1 cellular context compared by ENCODE assay signal in genomic region chr19:798415-799075, GRCh38.
TF ChIP-seq lines count a peak whose summit lies in the region.

No MANE protein-coding gene starts in this region.

TF ChIP-seq in HepG2, 621 proteins besides CTCF, POLR2A, EP300 and RAD21 (continued from another document and continues in another):
- TF ChIP-seq ZBTB44 (CRISPR knock-in tag; IDR thresholded peaks at IDR 0.05) = 0 out of 2 replicates have a peak, but pooled peaks have one; percentile 11
- TF ChIP-seq, protein P1, sequence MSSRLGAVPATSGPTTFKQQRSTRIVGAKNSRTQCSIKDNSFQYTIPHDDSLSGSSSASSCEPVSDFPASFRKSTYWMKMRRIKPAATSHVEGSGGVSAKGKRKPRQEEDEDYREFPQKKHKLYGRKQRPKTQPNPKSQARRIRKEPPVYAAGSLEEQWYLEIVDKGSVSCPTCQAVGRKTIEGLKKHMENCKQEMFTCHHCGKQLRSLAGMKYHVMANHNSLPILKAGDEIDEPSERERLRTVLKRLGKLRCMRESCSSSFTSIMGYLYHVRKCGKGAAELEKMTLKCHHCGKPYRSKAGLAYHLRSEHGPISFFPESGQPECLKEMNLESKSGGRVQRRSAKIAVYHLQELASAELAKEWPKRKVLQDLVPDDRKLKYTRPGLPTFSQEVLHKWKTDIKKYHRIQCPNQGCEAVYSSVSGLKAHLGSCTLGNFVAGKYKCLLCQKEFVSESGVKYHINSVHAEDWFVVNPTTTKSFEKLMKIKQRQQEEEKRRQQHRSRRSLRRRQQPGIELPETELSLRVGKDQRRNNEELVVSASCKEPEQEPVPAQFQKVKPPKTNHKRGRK (CRISPR knock-in tag; IDR thresholded peaks at IDR 0.05) = no peak
- no peak for TF ChIP-seq MAZ (IDR thresholded peaks at IDR 0.05; ENCODE audit: borderline replicate concordance, low read depth, low read length)
- TF ChIP-seq MAZ (CRISPR knock-in tag; IDR thresholded peaks at IDR 0.05; ENCODE audit: low read depth) = no peak
- no peak for TF ChIP-seq TAF15 (IDR thresholded peaks at IDR 0.05; ENCODE audit: low read depth, low read length, poor library complexity, severe bottlenecking)
- no peak for TF ChIP-seq NONO (IDR thresholded peaks at IDR 0.05)
- TF ChIP-seq NONO (CRISPR knock-in tag; conservative IDR thresholded peaks at IDR 0.05) = no peak; the same call in 1 of the 2 replicates
- TF ChIP-seq POLR2G (IDR thresholded peaks at IDR 0.05; ENCODE audit: low read depth, low read length) = peak; percentile 73
- no peak for TF ChIP-seq HMG20A (CRISPR knock-in tag; IDR thresholded peaks at IDR 0.05; ENCODE audit: borderline replicate concordance)
- no peak for TF ChIP-seq FOXP1 (IDR thresholded peaks at IDR 0.05)
- no peak for TF ChIP-seq FOXP1 (CRISPR knock-in tag; IDR thresholded peaks at IDR 0.05)
- no peak for TF ChIP-seq SP5 (CRISPR knock-in tag; IDR thresholded peaks at IDR 0.05; ENCODE audit: borderline replicate concordance, low read depth)
- no peak for TF ChIP-seq ZNF644 (CRISPR knock-in tag; IDR thresholded peaks at IDR 0.05; ENCODE audit: low read depth)
- TF ChIP-seq AKNA (CRISPR knock-in tag; IDR thresholded peaks at IDR 0.05; ENCODE audit: borderline replicate concordance) = no peak
- TF ChIP-seq, protein P2, sequence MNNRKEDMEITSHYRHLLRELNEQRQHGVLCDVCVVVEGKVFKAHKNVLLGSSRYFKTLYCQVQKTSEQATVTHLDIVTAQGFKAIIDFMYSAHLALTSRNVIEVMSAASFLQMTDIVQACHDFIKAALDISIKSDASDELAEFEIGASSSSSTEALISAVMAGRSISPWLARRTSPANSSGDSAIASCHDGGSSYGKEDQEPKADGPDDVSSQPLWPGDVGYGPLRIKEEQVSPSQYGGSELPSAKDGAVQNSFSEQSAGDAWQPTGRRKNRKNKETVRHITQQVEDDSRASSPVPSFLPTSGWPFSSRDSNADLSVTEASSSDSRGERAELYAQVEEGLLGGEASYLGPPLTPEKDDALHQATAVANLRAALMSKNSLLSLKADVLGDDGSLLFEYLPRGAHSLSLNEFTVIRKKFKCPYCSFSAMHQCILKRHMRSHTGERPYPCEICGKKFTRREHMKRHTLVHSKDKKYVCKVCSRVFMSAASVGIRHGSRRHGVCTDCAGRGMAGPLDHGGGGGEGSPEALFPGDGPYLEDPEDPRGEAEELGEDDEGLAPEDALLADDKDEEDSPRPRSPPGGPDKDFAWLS (CRISPR knock-in tag; IDR thresholded peaks at IDR 0.05; ENCODE audit: borderline replicate concordance) = no peak
- TF ChIP-seq BRCA1 (CRISPR knock-in tag; IDR thresholded peaks at IDR 0.05) = 0 out of 2 replicates have a peak, but pooled peaks have one; percentile 44
- 0 out of 2 replicates have a peak, but pooled peaks have one; percentile 26 for TF ChIP-seq ZNF329 (CRISPR knock-in tag; IDR thresholded peaks at IDR 0.05; ENCODE audit: low read depth)
- no peak for TF ChIP-seq ZNF720 (CRISPR knock-in tag; IDR thresholded peaks at IDR 0.05)
- TF ChIP-seq ZNF232 (CRISPR knock-in tag; IDR thresholded peaks at IDR 0.05; ENCODE audit: borderline replicate concordance) = peak; percentile 62; the same call in 1 of the 2 replicates
- TF ChIP-seq ZNF629 (CRISPR knock-in tag; conservative IDR thresholded peaks at IDR 0.05) = 0 out of 2 replicates have a peak, but pooled peaks have one; percentile 6
- peak; percentile 4 for TF ChIP-seq U2AF1 (optimal IDR thresholded peaks at IDR 0.05; ENCODE audit: low read depth, low read length)
- 0 out of 2 replicates have a peak, but pooled peaks have one; percentile 3 for TF ChIP-seq ZNF777 (CRISPR knock-in tag; IDR thresholded peaks at IDR 0.05)
- no peak for TF ChIP-seq IKZF5 (CRISPR knock-in tag; IDR thresholded peaks at IDR 0.05)
- no peak for TF ChIP-seq ZSCAN20 (CRISPR knock-in tag; IDR thresholded peaks at IDR 0.05; ENCODE audit: borderline replicate concordance)
- TF ChIP-seq, protein P3, sequence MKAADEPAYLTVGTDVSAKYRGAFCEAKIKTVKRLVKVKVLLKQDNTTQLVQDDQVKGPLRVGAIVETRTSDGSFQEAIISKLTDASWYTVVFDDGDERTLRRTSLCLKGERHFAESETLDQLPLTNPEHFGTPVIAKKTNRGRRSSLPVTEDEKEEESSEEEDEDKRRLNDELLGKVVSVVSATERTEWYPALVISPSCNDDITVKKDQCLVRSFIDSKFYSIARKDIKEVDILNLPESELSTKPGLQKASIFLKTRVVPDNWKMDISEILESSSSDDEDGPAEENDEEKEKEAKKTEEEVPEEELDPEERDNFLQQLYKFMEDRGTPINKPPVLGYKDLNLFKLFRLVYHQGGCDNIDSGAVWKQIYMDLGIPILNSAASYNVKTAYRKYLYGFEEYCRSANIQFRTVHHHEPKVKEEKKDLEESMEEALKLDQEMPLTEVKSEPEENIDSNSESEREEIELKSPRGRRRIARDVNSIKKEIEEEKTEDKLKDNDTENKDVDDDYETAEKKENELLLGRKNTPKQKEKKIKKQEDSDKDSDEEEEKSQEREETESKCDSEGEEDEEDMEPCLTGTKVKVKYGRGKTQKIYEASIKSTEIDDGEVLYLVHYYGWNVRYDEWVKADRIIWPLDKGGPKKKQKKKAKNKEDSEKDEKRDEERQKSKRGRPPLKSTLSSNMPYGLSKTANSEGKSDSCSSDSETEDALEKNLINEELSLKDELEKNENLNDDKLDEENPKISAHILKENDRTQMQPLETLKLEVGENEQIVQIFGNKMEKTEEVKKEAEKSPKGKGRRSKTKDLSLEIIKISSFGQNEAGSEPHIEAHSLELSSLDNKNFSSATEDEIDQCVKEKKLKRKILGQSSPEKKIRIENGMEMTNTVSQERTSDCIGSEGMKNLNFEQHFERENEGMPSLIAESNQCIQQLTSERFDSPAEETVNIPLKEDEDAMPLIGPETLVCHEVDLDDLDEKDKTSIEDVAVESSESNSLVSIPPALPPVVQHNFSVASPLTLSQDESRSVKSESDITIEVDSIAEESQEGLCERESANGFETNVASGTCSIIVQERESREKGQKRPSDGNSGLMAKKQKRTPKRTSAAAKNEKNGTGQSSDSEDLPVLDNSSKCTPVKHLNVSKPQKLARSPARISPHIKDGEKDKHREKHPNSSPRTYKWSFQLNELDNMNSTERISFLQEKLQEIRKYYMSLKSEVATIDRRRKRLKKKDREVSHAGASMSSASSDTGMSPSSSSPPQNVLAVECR (CRISPR knock-in tag; IDR thresholded peaks at IDR 0.05; ENCODE audit: borderline replicate concordance) = 0 out of 2 replicates have a peak, but pooled peaks have one; percentile 15
- peak; percentile 17; the same call in 1 of the 2 replicates for TF ChIP-seq MED1 (CRISPR knock-in tag; IDR thresholded peaks at IDR 0.05)
- TF ChIP-seq RFXANK (CRISPR knock-in tag; IDR thresholded peaks at IDR 0.05) = no peak
- TF ChIP-seq ZSCAN21 (CRISPR knock-in tag; IDR thresholded peaks at IDR 0.05; ENCODE audit: borderline replicate concordance) = 0 out of 2 replicates have a peak, but pooled peaks have one; percentile 18
- no peak for TF ChIP-seq ZNF251 (CRISPR knock-in tag; IDR thresholded peaks at IDR 0.05)
- 0 out of 2 replicates have a peak, but pooled peaks have one; percentile 63 for TF ChIP-seq ZNF670 (CRISPR knock-in tag; IDR thresholded peaks at IDR 0.05; ENCODE audit: borderline replicate concordance)
- TF ChIP-seq PHF8 (CRISPR knock-in tag; IDR thresholded peaks at IDR 0.05) = peak; percentile 64
- 0 out of 2 replicates have a peak, but pooled peaks have one; percentile 54 for TF ChIP-seq MAF1 (CRISPR knock-in tag; IDR thresholded peaks at IDR 0.05; ENCODE audit: borderline replicate concordance)
- TF ChIP-seq ZNF557 (CRISPR knock-in tag; IDR thresholded peaks at IDR 0.05) = no peak
- TF ChIP-seq, protein P4, sequence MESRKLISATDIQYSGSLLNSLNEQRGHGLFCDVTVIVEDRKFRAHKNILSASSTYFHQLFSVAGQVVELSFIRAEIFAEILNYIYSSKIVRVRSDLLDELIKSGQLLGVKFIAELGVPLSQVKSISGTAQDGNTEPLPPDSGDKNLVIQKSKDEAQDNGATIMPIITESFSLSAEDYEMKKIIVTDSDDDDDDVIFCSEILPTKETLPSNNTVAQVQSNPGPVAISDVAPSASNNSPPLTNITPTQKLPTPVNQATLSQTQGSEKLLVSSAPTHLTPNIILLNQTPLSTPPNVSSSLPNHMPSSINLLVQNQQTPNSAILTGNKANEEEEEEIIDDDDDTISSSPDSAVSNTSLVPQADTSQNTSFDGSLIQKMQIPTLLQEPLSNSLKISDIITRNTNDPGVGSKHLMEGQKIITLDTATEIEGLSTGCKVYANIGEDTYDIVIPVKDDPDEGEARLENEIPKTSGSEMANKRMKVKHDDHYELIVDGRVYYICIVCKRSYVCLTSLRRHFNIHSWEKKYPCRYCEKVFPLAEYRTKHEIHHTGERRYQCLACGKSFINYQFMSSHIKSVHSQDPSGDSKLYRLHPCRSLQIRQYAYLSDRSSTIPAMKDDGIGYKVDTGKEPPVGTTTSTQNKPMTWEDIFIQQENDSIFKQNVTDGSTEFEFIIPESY (CRISPR knock-in tag; IDR thresholded peaks at IDR 0.05) = no peak
- TF ChIP-seq ETS1 (CRISPR knock-in tag; IDR thresholded peaks at IDR 0.05) = 0 out of 2 replicates have a peak, but pooled peaks have one; percentile 68
- no peak for TF ChIP-seq TBL1XR1 (IDR thresholded peaks at IDR 0.05; ENCODE audit: borderline replicate concordance, low read length, partially characterized antibody)
